7 cellular contexts compared by ENCODE assay signal in genomic region chr16:21072976-21073375, GRCh38.
"Had no signal": no experiment of that assay in that cellular context is flagged by ENCODE, and none has a peak within 500 bp of the region (broad histone marks: within the 10 kb centered on the region; RNA-seq: fewer than 3 reads in every experiment).

No MANE protein-coding gene starts in this region.

- H3K4me3 ChIP-seq: GM23248, HAP-1 had no signal

- H3K36me3 ChIP-seq: HAP-1 had no signal

- H3K27ac ChIP-seq: GM23248, HL-60 had no signal

- H3K9me3 ChIP-seq: HAP-1 had no signal

- DNase-seq: GM23248, GOT3, H7, HFFc6 had no signal

- ATAC-seq: HCT116 had no signal

- H3K4me1 ChIP-seq: HAP-1 had no signal

- H3K9ac ChIP-seq: GM23248 had no signal

- H2AFZ ChIP-seq: GM23248 had no signal
